Comparison of ENCODE assay signal across 10 cellular contexts in genomic region chr9:26945591-26945990, GRCh38. TPM values are rescaled to one million over a fixed set of nuclear protein-coding genes. Genes with fewer than 3 reads are reported as not detected.
DNase-seq lines count a peak whose midpoint lies in the region; ATAC-seq, FAIRE-seq and TF ChIP-seq lines count a peak whose summit lies in the region.
"Had no signal": no experiment of that assay in that cellular context is flagged by ENCODE, and none has a peak within 500 bp of the region (broad histone marks: within the 10 kb centered on the region; RNA-seq: fewer than 3 reads in every experiment).

No MANE protein-coding gene starts in this region.

- no peak overlapping the region for H3K14ac ChIP-seq in H1 (ENCODE audit: insufficient read length)

- H3K4me1 Mint-ChIP-seq in neural progenitor cell, result peaks cover 16% of the 10 kb centered on the region

- no peak overlapping the region for H2AFZ ChIP-seq in H1 (ENCODE audit: low read length)
- no peak overlapping the region for H2AFZ ChIP-seq in neural progenitor cell (replicated peaks)

- H3K9ac ChIP-seq in H1 (replicated peaks in 1 of 4; ENCODE audit: extremely low read depth in 1 of 4, low read depth in 3 of 4, low read length in 3 of 4), result peak overlapping the region; percentile 38 to 85 (median 51); a peak in 6 of 7 replicates
- peak overlapping the region; percentile 91 for H3K9ac ChIP-seq in neural progenitor cell

- H2AK5ac ChIP-seq in H1 (ENCODE audit: low read depth, low read length), result no peak overlapping the region

- H3K27ac ChIP-seq in DOHH2 (ENCODE audit: low read depth, low read length), result no peak overlapping the region
- H3K27ac ChIP-seq in H1 (ENCODE audit: low read depth, low read length), result no peak overlapping the region
- no peak overlapping the region for H3K27ac ChIP-seq in neural progenitor cell
- H3K27ac ChIP-seq: pancreas had no signal

- no peak overlapping the region for H2BK12ac ChIP-seq in H1 (ENCODE audit: low read depth, low read length)

- peaks cover 9% of the 10 kb centered on the region for H3K79me1 ChIP-seq in H1 (ENCODE audit: low read depth, low read length)

- no peak overlapping the region for H2BK120ac ChIP-seq in H1 (replicated peaks; ENCODE audit: low read depth, low read length)

- CTCF ChIA-PET in H1 (lab: Charles Lee; ENCODE audit: partially characterized antibody), result interaction anchor here (0.7 to 1.1 kb wide), 3 partner anchors 9 to 54 kb away, joined by 3 read pairs; no protein-coding TSS in a partner anchor

- no peak overlapping the region for H3K56ac ChIP-seq in H1 (replicated peaks; ENCODE audit: insufficient read length, low read depth, low read length)

- no peak for TF ChIP-seq EP300 in H1 (IDR thresholded peaks at IDR 0.05; ENCODE audit: borderline replicate concordance in 1 of 2, low read depth in 2 of 2, low read length in 2 of 2)

- TF ChIP-seq CTCF in DOHH2 (IDR thresholded peaks at IDR 0.05; ENCODE audit: low read depth, low read length, poor library complexity, severe bottlenecking) (no peak), H1 (IDR thresholded peaks at IDR 0.05; ENCODE audit: control extremely low read depth in 1 of 3, insufficient read depth in 1 of 3, low read depth in 1 of 3, low read length in 3 of 3) (no peak), neural progenitor cell (IDR thresholded peaks at IDR 0.05) (no peak)

- peak overlapping the region; percentile 87 for H3K4me3 Mint-ChIP-seq in neural progenitor cell

- POLR2A ChIA-PET in H1 (lab: Charles Lee; ENCODE audit: partially characterized antibody), result interaction anchor here (0.7 to 1.8 kb wide), 2 partner anchors 30 to 54 kb away, joined by 4 to 5 read pairs; no protein-coding TSS in a partner anchor

- peaks cover 5% of the 10 kb centered on the region for H3K9me3 Mint-ChIP-seq in neural progenitor cell

- H3K79me2 ChIP-seq in DOHH2 (ENCODE audit: control insufficient read depth, low read length) (peaks cover 68% of the 10 kb centered on the region), H1 (ENCODE audit: control insufficient read depth in 1 of 2, insufficient read depth in 2 of 2, low read length in 2 of 2) (peaks cover 36 to 62% of the 10 kb centered on the region in 2 experiments), neural progenitor cell (ENCODE audit: low read depth) (peaks cover 70% of the 10 kb centered on the region)

- peaks cover 5% of the 10 kb centered on the region for H3K23me2 ChIP-seq in H1 (ENCODE audit: low read depth, low read length)

- H3K4me3 ChIP-seq in DOHH2 (ENCODE audit: low read length) (peak overlapping the region; percentile 91), H1 (ENCODE audit: extremely low read depth in 1 of 4, insufficient read depth in 2 of 4, low read depth in 3 of 4, low read length in 4 of 4) (peak overlapping the region; percentile 93 to 97 (median 96); a peak in 7 of 8 replicates), neural progenitor cell (peak overlapping the region; percentile 85)

- TF ChIP-seq POLR2A in H1 (IDR thresholded peaks at IDR 0.05; ENCODE audit: control extremely low read depth in 1 of 2, low read depth in 2 of 2, low read length in 2 of 2), result no peak

- no peaks in the 10 kb centered on the region; the same call in 1 of the 2 replicates for H4K20me1 ChIP-seq in DOHH2 (ENCODE audit: control insufficient read depth, insufficient read depth, low read depth, low read length)
- H4K20me1 ChIP-seq in H1 (replicated peaks in 1 of 2; ENCODE audit: control insufficient read depth in 1 of 2, insufficient read depth in 2 of 2, low read length in 2 of 2), result peaks cover 0 to 4% of the 10 kb centered on the region in 2 experiments
- no peaks in the 10 kb centered on the region for H4K20me1 ChIP-seq in neural progenitor cell (ENCODE audit: low read depth)

- no peak for ATAC-seq in GM21528 (IDR thresholded peaks at IDR 0.05; ENCODE audit: low FRiP score, unreplicated experiment)
- no peak for ATAC-seq in HG03135 (IDR thresholded peaks at IDR 0.05; ENCODE audit: unreplicated experiment)
- no peak for ATAC-seq in GM21737 (IDR thresholded peaks at IDR 0.05; ENCODE audit: unreplicated experiment)
- ATAC-seq: pancreas had no signal

- H4K5ac ChIP-seq in H1 (ENCODE audit: insufficient read length, low read depth, low read length), result no peak overlapping the region

- no peak overlapping the region for H3K4ac ChIP-seq in H1 (replicated peaks; ENCODE audit: insufficient read length, low read depth, low read length)

- FAIRE-seq in H1 (lab: Jason Lieb, UNC), result no peak
- FAIRE-seq: pancreas, TTC549 had no signal

- H4K91ac ChIP-seq in H1 (replicated peaks; ENCODE audit: insufficient read length, low read length), result no peak overlapping the region

- H3K4me2 ChIP-seq in DOHH2 (ENCODE audit: low read length), result peak overlapping the region; percentile 94
- H3K4me2 ChIP-seq in H1 (ENCODE audit: insufficient read depth in 1 of 2, low read depth in 2 of 2, low read length in 2 of 2), result peak overlapping the region; percentile 71 to 82
- H3K4me2 ChIP-seq in neural progenitor cell, result peak overlapping the region; percentile 87

- no peak overlapping the region for H3K23ac ChIP-seq in H1 (ENCODE audit: insufficient read length)

- WGBS in H1 (ENCODE audit: extremely low coverage in 1 of 2, insufficient coverage in 1 of 2, insufficient read length in 1 of 2, insufficient replicate concordance in 2 of 2, low coverage in 1 of 2, low lambda C conversion rate in 2 of 2, missing lambda C conversion rate in 1 of 2), 2 experiments, result 39% methylated on average over 2 of the region's 2 CpGs; no CpG with 5 or more reads in 1 of the 2 experiments

- H3F3A ChIP-seq in DOHH2 (ENCODE audit: control insufficient read depth, insufficient read depth) (0 out of 2 replicates have a peak, but pooled peaks cover 3% of the 10 kb centered on the region), neural progenitor cell (ENCODE audit: low read depth) (peaks cover 10% of the 10 kb centered on the region)

- H3K9me3 ChIP-seq in DOHH2 (ENCODE audit: control insufficient read depth, insufficient read depth, low read length) (no peaks in the 10 kb centered on the region), H1 (ENCODE audit: insufficient read depth in 2 of 2, low read depth in 1 of 2, low read length in 1 of 2) (no peaks in the 10 kb centered on the region), neural progenitor cell (ENCODE audit: low read depth) (no peaks in the 10 kb centered on the region)
- H3K9me3 ChIP-seq: pancreas had no signal

- H3K36me3 ChIP-seq in DOHH2 (ENCODE audit: control insufficient read depth, low read length) (peaks cover 18% of the 10 kb centered on the region), H1 (ENCODE audit: control insufficient read depth in 2 of 4, insufficient read depth in 4 of 4, low read length in 3 of 4) (no peaks in the 10 kb centered on the region; a peak in 1 of 8 replicates), neural progenitor cell (no peaks in the 10 kb centered on the region)
- H3K36me3 ChIP-seq: pancreas had no signal

- no peak overlapping the region for H4K8ac ChIP-seq in H1 (ENCODE audit: extremely low read depth, insufficient read depth, low read length)

- peaks cover 3% of the 10 kb centered on the region for H3K27me3 Mint-ChIP-seq in neural progenitor cell (ENCODE audit: insufficient read depth, low read depth)

- H2BK20ac ChIP-seq in H1 (ENCODE audit: low read length), result no peak overlapping the region

- H3K27me3 ChIP-seq in DOHH2 (ENCODE audit: control insufficient read depth, low read length) (no peaks in the 10 kb centered on the region), H1 (replicated peaks in 1 of 4; ENCODE audit: control insufficient read depth in 3 of 4, extremely low read depth in 1 of 4, insufficient read depth in 3 of 4, low read length in 3 of 4) (no peaks in the 10 kb centered on the region), neural progenitor cell (no peaks in the 10 kb centered on the region)
- H3K27me3 ChIP-seq: pancreas had no signal

- DNase-seq in NCI-H69 (lab: John Stamatoyannopoulos, UW), result peak; percentile 39
- no peak for DNase-seq in H1 (ENCODE audit: low read depth in 1 of 2, low spot score in 2 of 2)
- peak; percentile 15 for DNase-seq in neural progenitor cell (ENCODE audit: low spot score)
- no peak for DNase-seq in stimulated activated CD4-positive, alpha-beta T cell treated with anti-CD3 and anti-CD28 coated beads, Interleukin-1b, Interleukin-23, amount 100 ng/mL, for 48 hours
- DNase-seq: pancreas had no signal

- TF ChIP-seq RAD21 in H1 (IDR thresholded peaks at IDR 0.05 in 1 of 2, conservative IDR thresholded peaks at IDR 0.05 in 1 of 2; ENCODE audit: low read depth in 2 of 2, low read length in 2 of 2), result no peak

- no peaks in the 10 kb centered on the region for H3K9me2 ChIP-seq in DOHH2 (replicated peaks; ENCODE audit: control insufficient read depth, low read length)

- H3K36me3 Mint-ChIP-seq in neural progenitor cell, result peaks cover 25% of the 10 kb centered on the region

- H2BK5ac ChIP-seq in H1 (ENCODE audit: low read depth, low read length), result no peak overlapping the region

- H3K18ac ChIP-seq in H1 (ENCODE audit: extremely low read depth, low read length), result no peak overlapping the region

- H2BK15ac ChIP-seq in H1 (ENCODE audit: low read length), result no peak overlapping the region

- H3K4me1 ChIP-seq in DOHH2 (ENCODE audit: control insufficient read depth, low read length) (peaks cover 21% of the 10 kb centered on the region), H1 (replicated peaks in 1 of 4; ENCODE audit: control insufficient read depth in 3 of 4, insufficient read depth in 4 of 4, low read length in 3 of 4) (peaks cover 0 to 2% (median under 1%) of the 10 kb centered on the region in 4 experiments; a peak in 4 of 7 replicates), neural progenitor cell (peaks cover 23% of the 10 kb centered on the region)

- peak overlapping the region; percentile 1 for H3K27ac Mint-ChIP-seq in neural progenitor cell

RNA-seq across cellular contexts. Expression of gene PLAA, which starts 1.5 kb away (rescaled TPM):
- total RNA-seq in H1 (2021; fragmentation: NEBNext Ultra II Directional; extraction: Animal tissue kit (Norgen Biotek cat#: 25700)), result 64.2 and 64.5 TPM in 2 replicates
- polyA plus RNA-seq in H1 (2011; rRNA removed), result 19.2 and 20.1 TPM in 2 replicates
- polyA plus RNA-seq in H1 (2011; cell fraction: cytosol; rRNA removed), result 28.1 TPM
- polyA plus RNA-seq in H1 (2011; cell fraction: nucleus; rRNA removed), result 20.7 TPM
- polyA plus RNA-seq in H1 (2012, experiment 1 of 2), result 39.5 to 62.0 TPM (median 44.3 TPM) in 4 replicates
- 5.3 TPM for polyA plus RNA-seq in H1 (2012, experiment 2 of 2)
- 31.9 TPM for polyA plus RNA-seq in H1 (2013, experiment 1 of 2)
- polyA plus RNA-seq in H1 (2013, experiment 2 of 2), result 32.4 TPM
- 38.6 and 54.1 TPM in 2 replicates for polyA minus RNA-seq in H1 (2011; rRNA and poly(A)+ RNA removed)
- polyA minus RNA-seq in H1 (2011; cell fraction: cytosol; rRNA and poly(A)+ RNA removed), result 37.7 TPM
- polyA minus RNA-seq in H1 (2011; cell fraction: nucleus; rRNA and poly(A)+ RNA removed), result 53.0 TPM
- total RNA-seq in neural progenitor cell (ENCODE audit: low replicate concordance), result 44.8 and 80.1 TPM in 2 replicates

RNA-seq across cellular contexts. Expression of gene IFT74, which starts 10.6 kb away (rescaled TPM):
- total RNA-seq in H1 (2021; fragmentation: NEBNext Ultra II Directional; extraction: Animal tissue kit (Norgen Biotek cat#: 25700)), result 17.2 and 17.8 TPM in 2 replicates
- polyA plus RNA-seq in H1 (2011; rRNA removed), result 4.1 and 4.4 TPM in 2 replicates
- 8.4 TPM for polyA plus RNA-seq in H1 (2011; cell fraction: cytosol; rRNA removed)
- 5.7 TPM for polyA plus RNA-seq in H1 (2011; cell fraction: nucleus; rRNA removed)
- polyA plus RNA-seq in H1 (2012, experiment 1 of 2), result 11.7 to 17.6 TPM (median 13.9 TPM) in 4 replicates
- polyA plus RNA-seq in H1 (2012, experiment 2 of 2), result 1.1 TPM
- polyA plus RNA-seq in H1 (2013, experiment 1 of 2), result 13.5 TPM
- polyA plus RNA-seq in H1 (2013, experiment 2 of 2), result 14.1 TPM
- 11.5 and 12.7 TPM in 2 replicates for polyA minus RNA-seq in H1 (2011; rRNA and poly(A)+ RNA removed)
- 15.6 TPM for polyA minus RNA-seq in H1 (2011; cell fraction: cytosol; rRNA and poly(A)+ RNA removed)
- polyA minus RNA-seq in H1 (2011; cell fraction: nucleus; rRNA and poly(A)+ RNA removed), result 41.8 TPM
- 51.5 and 81.2 TPM in 2 replicates for total RNA-seq in neural progenitor cell (ENCODE audit: low replicate concordance)

RNA-seq across cellular contexts. Expression of gene CAAP1, which starts 53.0 kb away (rescaled TPM):
- total RNA-seq in H1 (2021; fragmentation: NEBNext Ultra II Directional; extraction: Animal tissue kit (Norgen Biotek cat#: 25700)), result 34.1 and 36.7 TPM in 2 replicates
- 9.5 and 13.8 TPM in 2 replicates for polyA plus RNA-seq in H1 (2011; rRNA removed)
- polyA plus RNA-seq in H1 (2011; cell fraction: cytosol; rRNA removed), result 20.7 TPM
- 23.5 TPM for polyA plus RNA-seq in H1 (2011; cell fraction: nucleus; rRNA removed)
- 27.2 to 37.0 TPM (median 35.4 TPM) in 4 replicates for polyA plus RNA-seq in H1 (2012, experiment 1 of 2)
- 6.9 TPM for polyA plus RNA-seq in H1 (2012, experiment 2 of 2)
- polyA plus RNA-seq in H1 (2013, experiment 1 of 2), result 24.3 TPM
- polyA plus RNA-seq in H1 (2013, experiment 2 of 2), result 22.1 TPM
- polyA minus RNA-seq in H1 (2011; rRNA and poly(A)+ RNA removed), result 6.6 and 7.8 TPM in 2 replicates
- polyA minus RNA-seq in H1 (2011; cell fraction: cytosol; rRNA and poly(A)+ RNA removed), result 24.2 TPM
- polyA minus RNA-seq in H1 (2011; cell fraction: nucleus; rRNA and poly(A)+ RNA removed), result 32.2 TPM
- 30.1 and 44.1 TPM in 2 replicates for total RNA-seq in neural progenitor cell (ENCODE audit: low replicate concordance)

RNA-seq across cellular contexts. Expression of gene LRRC19, which starts 59.9 kb away (rescaled TPM):
- not detected in 2 replicates for total RNA-seq in H1 (2021; fragmentation: NEBNext Ultra II Directional; extraction: Animal tissue kit (Norgen Biotek cat#: 25700))
- polyA plus RNA-seq in H1 (2011; rRNA removed), result not detected in 2 replicates
- polyA plus RNA-seq in H1 (2011; cell fraction: cytosol; rRNA removed), result not detected
- not detected for polyA plus RNA-seq in H1 (2011; cell fraction: nucleus; rRNA removed)
- 0.07 TPM in 1 of 4 replicates, not detected in the others for polyA plus RNA-seq in H1 (2012, experiment 1 of 2)
- polyA plus RNA-seq in H1 (2012, experiment 2 of 2), result not detected
- polyA plus RNA-seq in H1 (2013, experiment 1 of 2), result not detected
- polyA plus RNA-seq in H1 (2013, experiment 2 of 2), result not detected
- polyA minus RNA-seq in H1 (2011; rRNA and poly(A)+ RNA removed), result not detected in 2 replicates
- polyA minus RNA-seq in H1 (2011; cell fraction: cytosol; rRNA and poly(A)+ RNA removed), result not detected
- not detected for polyA minus RNA-seq in H1 (2011; cell fraction: nucleus; rRNA and poly(A)+ RNA removed)
- total RNA-seq in neural progenitor cell (ENCODE audit: low replicate concordance), result not detected in 2 replicates

Comparison
In these comparisons a context has a peak if more than half of its experiments do, and no peak if none do; other contexts are left out.
1. DNase-seq: peak in NCI-H69 (single experiment) and neural progenitor cell (single experiment); none in H1 (0 of 2) and stimulated activated CD4-positive, alpha-beta T cell treated with anti-CD3 and anti-CD28 coated beads, Interleukin-1b, Interleukin-23, amount 100 ng/mL, for 48 hours (single experiment).
2. Peak in every context shown above with its lines, with median percentiles within 50 percentile points of each other: H3K4me2 ChIP-seq and H3K4me3 ChIP-seq.